Comparison of ENCODE assay signal across 8 cellular contexts in genomic region chr6:7086488-7086887, GRCh38. TPM values are rescaled to one million over a fixed set of nuclear protein-coding genes. Genes with fewer than 3 reads are reported as not detected.
A peak's percentile ranks its signal among the peaks of the same experiment; 100 is the strongest.
DNase-seq lines count a peak whose midpoint lies in the region; ATAC-seq and TF ChIP-seq lines count a peak whose summit lies in the region.

No MANE protein-coding gene starts in this region.

- H3K27me3 ChIP-seq in heart left ventricle: no peaks in the 10 kb centered on the region

- peak; percentile 59 for ATAC-seq in GM19351 (IDR thresholded peaks at IDR 0.05; ENCODE audit: unreplicated experiment)
- peak; percentile 41 for ATAC-seq in HG03469 (IDR thresholded peaks at IDR 0.05; ENCODE audit: unreplicated experiment)
- peak; percentile 67 for ATAC-seq in activated CD8-positive, alpha-beta T cell treated with anti-CD3 and anti-CD28 coated beads, Interleukin-2, amount 10 ng/mL, durations not matched to agents 7 days and 5 days
- ATAC-seq in heart left ventricle: peak; percentile 66 to 86 (median 78)

- POLR2A ChIA-PET in activated CD8-positive, alpha-beta T cell treated with anti-CD3 and anti-CD28 coated beads, Interleukin-2, amount 10 ng/mL, durations not matched to agents 7 days and 5 days (lab: Charles Lee): interaction anchor here (0.7 to 1.5 kb wide), 5 partner anchors 13 to 153 kb away, joined by 3 to 6 read pairs (median 4); no protein-coding TSS in a partner anchor

- peaks cover 0 to 28% (median 5%) of the 10 kb centered on the region in 12 donors for H3K4me1 ChIP-seq in heart left ventricle

- peak overlapping the region; percentile 57 for H3K4me3 Mint-ChIP-seq in activated CD8-positive, alpha-beta T cell treated with anti-CD3 and anti-CD28 coated beads, Interleukin-2, amount 10 ng/mL, durations not matched to agents 7 days and 5 days

- no peak for TF ChIP-seq POLR2A in heart left ventricle (IDR thresholded peaks at IDR 0.05)

- no peaks in the 10 kb centered on the region for H3K9me3 Mint-ChIP-seq in activated CD8-positive, alpha-beta T cell treated with anti-CD3 and anti-CD28 coated beads, Interleukin-2, amount 10 ng/mL, durations not matched to agents 7 days and 5 days (ENCODE audit: insufficient read depth)

- H3K4me1 Mint-ChIP-seq in activated CD8-positive, alpha-beta T cell treated with anti-CD3 and anti-CD28 coated beads, Interleukin-2, amount 10 ng/mL, durations not matched to agents 7 days and 5 days (ENCODE audit: low read depth): peaks cover 32% of the 10 kb centered on the region

- WGBS in heart left ventricle, 4 donors: 43 to 58% (median 49%) methylated on average over 9 of the region's 9 CpGs

- H3K9me3 ChIP-seq in heart left ventricle: no peaks in the 10 kb centered on the region

- CTCF ChIA-PET in activated CD8-positive, alpha-beta T cell treated with anti-CD3 and anti-CD28 coated beads, Interleukin-2, amount 10 ng/mL, durations not matched to agents 7 days and 5 days (lab: Charles Lee): interaction anchor here (0.9 to 3.5 kb wide), 10 partner anchors 11 to 409 kb away, joined by 3 to 39 read pairs (median 4); partner anchors contain the start of gene RREB1

- TF ChIP-seq CTCF in AG10803 (conservative IDR thresholded peaks at IDR 0.05; ENCODE audit: low read length): peak; percentile 35
- TF ChIP-seq CTCF in heart left ventricle (IDR thresholded peaks at IDR 0.05): peak in 4 of 12 donors; percentile 23 to 42 (median 28)

- peak overlapping the region in 3 of 12 donors; percentile 20 to 76 (median 31) for H3K27ac ChIP-seq in heart left ventricle

- H3K36me3 Mint-ChIP-seq in activated CD8-positive, alpha-beta T cell treated with anti-CD3 and anti-CD28 coated beads, Interleukin-2, amount 10 ng/mL, durations not matched to agents 7 days and 5 days (ENCODE audit: low read depth): no peaks in the 10 kb centered on the region

- intact Hi-C loops in heart left ventricle (cut with DNase I): no loop called here

- H3K27ac Mint-ChIP-seq in activated CD8-positive, alpha-beta T cell treated with anti-CD3 and anti-CD28 coated beads, Interleukin-2, amount 10 ng/mL, durations not matched to agents 7 days and 5 days: peak overlapping the region; percentile 37

- H3K27me3 Mint-ChIP-seq in activated CD8-positive, alpha-beta T cell treated with anti-CD3 and anti-CD28 coated beads, Interleukin-2, amount 10 ng/mL, durations not matched to agents 7 days and 5 days (ENCODE audit: low read depth): peaks cover 16% of the 10 kb centered on the region

- peak overlapping the region; percentile 46 for H3K4me3 ChIP-seq in AG10803 (ENCODE audit: low read length)
- H3K4me3 ChIP-seq in heart left ventricle: peak overlapping the region in 10 of 12 donors; percentile 8 to 60 (median 34)

- no peaks in the 10 kb centered on the region for H3K36me3 ChIP-seq in heart left ventricle

- peak; percentile 48 for DNase-seq in AG10803 (ENCODE audit: low read depth)
- peak; percentile 47 for DNase-seq in activated CD8-positive, alpha-beta T cell treated with anti-CD3 and anti-CD28 coated beads, Interleukin-2, amount 10 ng/mL, durations not matched to agents 7 days and 5 days
- peak in 4 of 5 donors; percentile 29 to 39 (median 34) for DNase-seq in heart left ventricle
- DNase-seq in stimulated activated CD4-positive, alpha-beta T cell treated with anti-CD3 and anti-CD28 coated beads, Interleukin-1b, Interleukin-23, amount 100 ng/mL, for 4 hours (ENCODE audit: low read depth in 2 of 2): peak; percentile 23 to 29
- DNase-seq in SK-N-DZ (ENCODE audit: low spot score): no peak
- DNase-seq in H4 (ENCODE audit: low spot score): no peak

RNA-seq across cellular contexts. Expression of gene RREB1, which starts 21.3 kb away (rescaled TPM):
- 10 to 100 TPM; 27.5 to 29.0 TPM for total RNA-seq in activated CD8-positive, alpha-beta T cell treated with anti-CD3 and anti-CD28 coated beads, Interleukin-2, amount 10 ng/mL, durations not matched to agents 7 days and 5 days
- 10 to 100 TPM; 28.6 to 49.4 (median 40.1) TPM for total RNA-seq in heart left ventricle
- 1 to 10 TPM; 8.7 to 9.1 TPM for polyA plus RNA-seq in heart left ventricle
- polyA plus RNA-seq in SK-N-DZ (2014; cell fraction: cytosol; rRNA removed): 0.13 TPM in 1 of 2 replicates, not detected in the other
- polyA plus RNA-seq in SK-N-DZ (2014; cell fraction: nucleus; rRNA removed): not detected in 2 replicates
- total RNA-seq in H4 (2014; rRNA removed; shearing (Covaris generic)): 5.3 and 13.0 TPM in 2 replicates

Comparison
In these comparisons a context has a peak if more than half of its experiments do, and no peak if none do; other contexts are left out.
1. DNase-seq: peak in AG10803 (single experiment), activated CD8-positive, alpha-beta T cell treated with anti-CD3 and anti-CD28 coated beads, Interleukin-2, amount 10 ng/mL, durations not matched to agents 7 days and 5 days (single experiment), heart left ventricle (4 of 5) and stimulated activated CD4-positive, alpha-beta T cell treated with anti-CD3 and anti-CD28 coated beads, Interleukin-1b, Interleukin-23, amount 100 ng/mL, for 4 hours (2 of 2); none in SK-N-DZ (single experiment) and H4 (single experiment).
2. Peak in every context shown above with its lines, with median percentiles within 50 percentile points of each other: ATAC-seq.